ENCODE assay signal across 13 cellular contexts in the genomic region with DNA sequence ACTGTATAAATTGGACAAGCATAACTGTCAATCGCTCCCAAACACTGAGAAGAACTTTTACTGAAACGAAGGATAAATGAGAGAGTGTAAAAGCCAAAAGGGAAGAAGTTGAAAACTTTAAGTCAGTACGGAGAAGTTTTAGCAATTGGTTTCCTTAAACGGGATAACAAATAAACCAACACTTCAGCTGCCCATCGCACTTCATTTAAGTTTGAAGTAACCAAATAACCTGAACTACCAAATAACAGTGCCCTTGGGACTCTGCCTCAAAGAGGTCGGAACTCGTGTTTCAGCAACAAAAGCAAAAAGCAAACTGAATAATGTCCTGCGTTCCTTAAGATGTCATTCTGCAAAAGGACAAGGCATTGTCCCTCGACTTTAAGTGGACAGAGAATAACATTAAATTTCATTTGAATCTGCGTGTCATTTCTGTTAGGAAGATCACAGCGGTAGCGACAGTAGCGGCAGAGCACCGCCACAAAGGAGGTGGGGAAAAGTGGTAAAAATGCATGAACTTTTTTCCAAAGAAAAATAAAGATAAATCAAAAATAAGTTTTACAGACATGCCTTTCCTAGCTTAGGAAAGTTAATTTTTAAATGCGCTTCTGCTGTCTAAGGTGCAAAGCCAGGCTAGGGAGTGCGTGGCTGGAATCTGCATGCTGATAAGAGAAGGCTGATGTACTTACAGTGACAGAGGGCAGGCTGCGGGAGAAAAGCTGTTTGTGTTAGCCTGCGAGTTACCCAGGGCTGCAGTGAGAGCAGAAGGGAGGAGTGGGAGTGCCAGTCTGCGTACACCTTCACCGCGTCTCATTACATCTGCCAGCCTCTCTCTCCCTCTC.
DNase-seq lines count a peak whose midpoint lies in the region; ATAC-seq and TF ChIP-seq lines count a peak whose summit lies in the region.
"Had no signal": no experiment of that assay in that cellular context is flagged by ENCODE, and none has a peak within 500 bp of the region (broad histone marks: within the 10 kb centered on the region; RNA-seq: fewer than 3 reads in every experiment).

No MANE protein-coding gene starts in this region.

- H3K4me1 ChIP-seq in spleen (peaks cover 0 to 48% (median 30%) of the 10 kb centered on the region in 6 donors), adrenal gland (replicated peaks in 1 of 2) (peaks cover 9 to 19% of the 10 kb centered on the region in 2 donors)

- POLR2A ChIA-PET in GM10248 (lab: Yijun Ruan, JAX) (no interaction called here), WTC11 (lab: Charles Lee) (no interaction called here)

- H3K9me3 Mint-ChIP-seq in WTC11 (no peaks in the 10 kb centered on the region), mesothelial cell of epicardium (no peaks in the 10 kb centered on the region)

- WGBS in spleen, 5 donors = 9 to 22% (median 13%) methylated on average over 21 of the region's 21 CpGs
- WGBS in adrenal gland, 4 donors = 44 to 57% (median 51%) methylated on average over 21 of the region's 21 CpGs

- H3K9me3 ChIP-seq in spleen = peaks cover 0 to 4% (median 0%) of the 10 kb centered on the region in 8 donors
- no peaks in the 10 kb centered on the region for H3K9me3 ChIP-seq in adrenal gland (replicated peaks in 1 of 3)
- H3K9me3 ChIP-seq: ascending aorta, transverse colon had no signal

- ATAC-seq in WTC11 (no peak), esophagus mucosa (no peak)
- ATAC-seq: GM12878 had no signal

- TF ChIP-seq CTCF in GM10248 (IDR thresholded peaks at IDR 0.05; ENCODE audit: control extremely low read depth, extremely low read depth, low read depth, missing control alignments) (no peak), WTC11 (IDR thresholded peaks at IDR 0.05) (no peak), mesothelial cell of epicardium (IDR thresholded peaks at IDR 0.05; ENCODE audit: unreplicated experiment) (no peak), spleen (IDR thresholded peaks at IDR 0.05 in 8 of 11, conservative IDR thresholded peaks at IDR 0.05 in 3 of 11) (no peak), adrenal gland (IDR thresholded peaks at IDR 0.05) (no peak)

- H3K27me3 ChIP-seq in spleen (replicated peaks in 1 of 7) (peaks cover 4 to 100% (median 87%) of the 10 kb centered on the region in 7 donors), adrenal gland (peaks cover 29% of the 10 kb centered on the region)

- intact Hi-C loops in spleen (cut with DNase I; ENCODE audit: low total_unique reads) (no loop called here), adrenal gland (cut with DNase I) (loop anchor here in 1 of 2 donors (5.0 kb wide), 1 partner anchor 669 kb away; no protein-coding TSS in a partner anchor)

- H3K4me1 Mint-ChIP-seq in WTC11 (peaks cover 35% of the 10 kb centered on the region), mesothelial cell of epicardium (peaks cover 32% of the 10 kb centered on the region)

- H3K4me3 ChIP-seq in spleen (no peak overlapping the region), adrenal gland (no peak overlapping the region)
- H3K4me3 ChIP-seq: GM12878 had no signal

- CTCF ChIA-PET in GM10248 (lab: Yijun Ruan, JAX) = interaction anchor here (1.0 to 2.6 kb wide), 4 partner anchors 14 to 962 kb away, joined by 3 to 13 read pairs (median 4); no protein-coding TSS in a partner anchor
- CTCF ChIA-PET in WTC11 (lab: Charles Lee) = interaction anchor here (1.1 kb wide), 1 partner anchor 420 kb away, joined by 5 read pairs; no protein-coding TSS in a partner anchor

- H3K27ac ChIP-seq in spleen = no peak overlapping the region
- H3K27ac ChIP-seq in adrenal gland = no peak overlapping the region
- H3K27ac ChIP-seq: ascending aorta, transverse colon, WERI-Rb-1 had no signal

- no peak for TF ChIP-seq POLR2A in spleen (IDR thresholded peaks at IDR 0.05)
- TF ChIP-seq POLR2A in adrenal gland (IDR thresholded peaks at IDR 0.05) = no peak

- DNase-seq in GM10248 (ENCODE audit: extremely low spot score) (peak; percentile 11), HuH-7.5 (ENCODE audit: low spot score) (peak; percentile 73), WTC11 (ENCODE audit: low spot score) (no peak), mesothelial cell of epicardium (ENCODE audit: low spot score in 2 of 2, unreplicated experiment in 2 of 2) (no peak), GDM1 (lab: John Stamatoyannopoulos, UW) (no peak), spleen (no peak), adrenal gland (no peak)
- DNase-seq: NCI-H187, transverse colon, WERI-Rb-1 had no signal

- H3K4me3 Mint-ChIP-seq in WTC11 = peak overlapping the region; percentile 56
- peak overlapping the region; percentile 59 for H3K4me3 Mint-ChIP-seq in mesothelial cell of epicardium

- H3K36me3 ChIP-seq in spleen = no peaks in the 10 kb centered on the region
- no peaks in the 10 kb centered on the region for H3K36me3 ChIP-seq in adrenal gland (replicated peaks in 1 of 2)
- H3K36me3 ChIP-seq: ascending aorta, transverse colon, WERI-Rb-1 had no signal

- H3K27ac Mint-ChIP-seq in WTC11 (no peak overlapping the region), mesothelial cell of epicardium (peak overlapping the region; percentile 44)

- H3K36me3 Mint-ChIP-seq in WTC11 = no peaks in the 10 kb centered on the region
- no peaks in the 10 kb centered on the region for H3K36me3 Mint-ChIP-seq in mesothelial cell of epicardium

- H3K27me3 Mint-ChIP-seq in WTC11 (ENCODE audit: low read depth) (peaks cover 15% of the 10 kb centered on the region), mesothelial cell of epicardium (ENCODE audit: low read depth) (peaks cover 35% of the 10 kb centered on the region)

TF ChIP-seq in WTC11, 78 proteins besides CTCF, POLR2A, EP300 and RAD21 (continues in another document):
- no peak for TF ChIP-seq ETV6 (CRISPR knock-in tag; IDR thresholded peaks at IDR 0.05)
- TF ChIP-seq ZNF416 (CRISPR knock-in tag; IDR thresholded peaks at IDR 0.05) = no peak
- no peak for TF ChIP-seq RORB (CRISPR knock-in tag; IDR thresholded peaks at IDR 0.05)
- TF ChIP-seq, protein P1, sequence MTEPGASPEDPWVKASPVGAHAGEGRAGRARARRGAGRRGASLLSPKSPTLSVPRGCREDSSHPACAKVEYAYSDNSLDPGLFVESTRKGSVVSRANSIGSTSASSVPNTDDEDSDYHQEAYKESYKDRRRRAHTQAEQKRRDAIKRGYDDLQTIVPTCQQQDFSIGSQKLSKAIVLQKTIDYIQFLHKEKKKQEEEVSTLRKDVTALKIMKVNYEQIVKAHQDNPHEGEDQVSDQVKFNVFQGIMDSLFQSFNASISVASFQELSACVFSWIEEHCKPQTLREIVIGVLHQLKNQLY (CRISPR knock-in tag; IDR thresholded peaks at IDR 0.05) = no peak
- TF ChIP-seq, protein P2, sequence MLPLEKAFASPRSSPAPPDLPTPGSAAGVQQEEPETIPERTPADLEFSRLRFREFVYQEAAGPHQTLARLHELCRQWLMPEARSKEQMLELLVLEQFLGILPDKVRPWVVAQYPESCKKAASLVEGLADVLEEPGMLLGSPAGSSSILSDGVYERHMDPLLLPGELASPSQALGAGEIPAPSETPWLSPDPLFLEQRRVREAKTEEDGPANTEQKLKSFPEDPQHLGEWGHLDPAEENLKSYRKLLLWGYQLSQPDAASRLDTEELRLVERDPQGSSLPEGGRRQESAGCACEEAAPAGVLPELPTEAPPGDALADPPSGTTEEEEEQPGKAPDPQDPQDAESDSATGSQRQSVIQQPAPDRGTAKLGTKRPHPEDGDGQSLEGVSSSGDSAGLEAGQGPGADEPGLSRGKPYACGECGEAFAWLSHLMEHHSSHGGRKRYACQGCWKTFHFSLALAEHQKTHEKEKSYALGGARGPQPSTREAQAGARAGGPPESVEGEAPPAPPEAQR (CRISPR knock-in tag; IDR thresholded peaks at IDR 0.05) = no peak
- TF ChIP-seq USF2 (CRISPR knock-in tag; IDR thresholded peaks at IDR 0.05) = no peak
- no peak for TF ChIP-seq TEAD1 (CRISPR knock-in tag; IDR thresholded peaks at IDR 0.05)
- no peak for TF ChIP-seq ZNF532 (CRISPR knock-in tag; IDR thresholded peaks at IDR 0.05; ENCODE audit: borderline replicate concordance)
- no peak for TF ChIP-seq ESRRA (CRISPR knock-in tag; IDR thresholded peaks at IDR 0.05; ENCODE audit: borderline replicate concordance)

Comparison
In these comparisons a context has a peak if more than half of its experiments do, and no peak if none do; other contexts are left out.
1. DNase-seq: peak in GM10248 (single experiment) and HuH-7.5 (single experiment); none in WTC11 (single experiment), mesothelial cell of epicardium (0 of 2), GDM1 (single experiment), spleen (single experiment) and adrenal gland (0 of 7).